Comparison of ENCODE assay signal across 7 cellular contexts in genomic region chr19:41863209-41863931, GRCh38. TPM values are rescaled to one million over a fixed set of nuclear protein-coding genes. Genes with fewer than 3 reads are reported as not detected.
A peak's percentile ranks its signal among the peaks of the same experiment; 100 is the strongest.
DNase-seq lines count a peak whose midpoint lies in the region; ATAC-seq and TF ChIP-seq lines count a peak whose summit lies in the region.
"Had no signal": no experiment of that assay in that cellular context is flagged by ENCODE, and none has a peak within 500 bp of the region (broad histone marks: within the 10 kb centered on the region; RNA-seq: fewer than 3 reads in every experiment).

No MANE protein-coding gene starts in this region.

- H3K36me3 Mint-ChIP-seq in activated naive CD4-positive, alpha-beta T cell treated with anti-CD3 and anti-CD28 coated beads, Interleukin-2, amount 50 U/mL, for 24 hours = peaks cover 36% of the 10 kb centered on the region
- peaks cover 68% of the 10 kb centered on the region for H3K36me3 Mint-ChIP-seq in activated T-helper 2 cell treated with anti-CD3 and anti-CD28 coated beads, Interferon-gamma antibody, Interleukin-2, Interleukin-4, amounts not matched to agents 10 μg/mL and 5 μg/mL and 100 μg/mL, durations not matched to agents 14 hours and 24 hours and 36 hours (ENCODE audit: low read depth)

- H3K9me3 ChIP-seq in right atrium auricular region = no peaks in the 10 kb centered on the region

- H3K27me3 ChIP-seq in right atrium auricular region = no peaks in the 10 kb centered on the region

- ATAC-seq in stimulated activated naive CD8-positive, alpha-beta T cell treated with anti-CD3 and anti-CD28 coated beads, Interleukin-15, Interleukin-2, amounts not matched to agents 100 U/mL and 50 U/mL, for 24 hours = no peak
- ATAC-seq in HG03469 (IDR thresholded peaks at IDR 0.05; ENCODE audit: unreplicated experiment) = no peak
- ATAC-seq: left cardiac atrium had no signal

- H3K36me3 ChIP-seq in right atrium auricular region = peaks cover 70% of the 10 kb centered on the region

- TF ChIP-seq CTCF in right atrium auricular region (IDR thresholded peaks at IDR 0.05) = no peak

- peak overlapping the region; percentile 92 for H3K4me3 Mint-ChIP-seq in activated naive CD4-positive, alpha-beta T cell treated with anti-CD3 and anti-CD28 coated beads, Interleukin-2, amount 50 U/mL, for 24 hours
- H3K4me3 Mint-ChIP-seq in activated T-helper 2 cell treated with anti-CD3 and anti-CD28 coated beads, Interferon-gamma antibody, Interleukin-2, Interleukin-4, amounts not matched to agents 10 μg/mL and 5 μg/mL and 100 μg/mL, durations not matched to agents 14 hours and 24 hours and 36 hours (ENCODE audit: low read depth) = peak overlapping the region; percentile 94

- DNase-seq in activated naive CD4-positive, alpha-beta T cell (lab: John Stamatoyannopoulos, UW) = no peak
- DNase-seq in activated T-helper 2 cell treated with anti-CD3 and anti-CD28 coated beads, Interferon-gamma antibody, Interleukin-2, Interleukin-4, amounts not matched to agents 10 μg/mL and 5 μg/mL and 100 μg/mL, durations not matched to agents 14 hours and 24 hours and 36 hours (ENCODE audit: low spot score) = no peak
- DNase-seq in stimulated activated naive CD8-positive, alpha-beta T cell treated with anti-CD3 and anti-CD28 coated beads, Interleukin-15, Interleukin-2, amounts not matched to agents 100 U/mL and 50 U/mL, for 24 hours = peak; percentile 9
- DNase-seq in right atrium auricular region (ENCODE audit: low spot score) = no peak
- DNase-seq: left cardiac atrium had no signal

- peak overlapping the region; percentile 95 for H3K27ac Mint-ChIP-seq in activated naive CD4-positive, alpha-beta T cell treated with anti-CD3 and anti-CD28 coated beads, Interleukin-2, amount 50 U/mL, for 24 hours
- H3K27ac Mint-ChIP-seq in activated T-helper 2 cell treated with anti-CD3 and anti-CD28 coated beads, Interferon-gamma antibody, Interleukin-2, Interleukin-4, amounts not matched to agents 10 μg/mL and 5 μg/mL and 100 μg/mL, durations not matched to agents 14 hours and 24 hours and 36 hours = peak overlapping the region; percentile 86

- H3K27me3 Mint-ChIP-seq in activated naive CD4-positive, alpha-beta T cell treated with anti-CD3 and anti-CD28 coated beads, Interleukin-2, amount 50 U/mL, for 24 hours = no peaks in the 10 kb centered on the region
- no peaks in the 10 kb centered on the region for H3K27me3 Mint-ChIP-seq in activated T-helper 2 cell treated with anti-CD3 and anti-CD28 coated beads, Interferon-gamma antibody, Interleukin-2, Interleukin-4, amounts not matched to agents 10 μg/mL and 5 μg/mL and 100 μg/mL, durations not matched to agents 14 hours and 24 hours and 36 hours (ENCODE audit: low read depth)

- H3K4me1 ChIP-seq in right atrium auricular region = peaks cover 0 to 36% of the 10 kb centered on the region in 2 donors

- H3K4me3 ChIP-seq in right atrium auricular region = no peak overlapping the region

- H3K4me1 Mint-ChIP-seq in activated naive CD4-positive, alpha-beta T cell treated with anti-CD3 and anti-CD28 coated beads, Interleukin-2, amount 50 U/mL, for 24 hours = peaks cover 57% of the 10 kb centered on the region
- peaks cover 51% of the 10 kb centered on the region for H3K4me1 Mint-ChIP-seq in activated T-helper 2 cell treated with anti-CD3 and anti-CD28 coated beads, Interferon-gamma antibody, Interleukin-2, Interleukin-4, amounts not matched to agents 10 μg/mL and 5 μg/mL and 100 μg/mL, durations not matched to agents 14 hours and 24 hours and 36 hours (ENCODE audit: low read depth)

- H3K9me3 Mint-ChIP-seq in activated naive CD4-positive, alpha-beta T cell treated with anti-CD3 and anti-CD28 coated beads, Interleukin-2, amount 50 U/mL, for 24 hours = no peaks in the 10 kb centered on the region
- no peaks in the 10 kb centered on the region for H3K9me3 Mint-ChIP-seq in activated T-helper 2 cell treated with anti-CD3 and anti-CD28 coated beads, Interferon-gamma antibody, Interleukin-2, Interleukin-4, amounts not matched to agents 10 μg/mL and 5 μg/mL and 100 μg/mL, durations not matched to agents 14 hours and 24 hours and 36 hours

- intact Hi-C loops in activated T-helper 2 cell treated with anti-CD3 and anti-CD28 coated beads, Interferon-gamma antibody, Interleukin-2, Interleukin-4, amounts not matched to agents 10 μg/mL and 5 μg/mL and 100 μg/mL, durations not matched to agents 14 hours and 24 hours and 36 hours (cut with micrococcal nuclease) = loop anchor here (5.0 kb wide), 1 partner anchor 534 kb away; no protein-coding TSS in a partner anchor

- no peak overlapping the region for H3K27ac ChIP-seq in right atrium auricular region

RNA-seq across cellular contexts. Expression of gene RPS19, which starts 3.3 kb away (rescaled TPM):
- 2,928 and 2,943 TPM in 2 replicates for total RNA-seq in activated T-helper 2 cell treated with anti-CD3 and anti-CD28 coated beads, Interferon-gamma antibody, Interleukin-2, Interleukin-4, amounts not matched to agents 10 μg/mL and 5 μg/mL and 100 μg/mL, durations not matched to agents 14 hours and 24 hours and 36 hours
- total RNA-seq in right atrium auricular region = 100 to 1,000 TPM; 108 to 415 TPM

RNA-seq across cellular contexts. Expression of gene CD79A, which starts 13.7 kb away (rescaled TPM):
- 0.67 and 0.84 TPM in 2 replicates for total RNA-seq in activated T-helper 2 cell treated with anti-CD3 and anti-CD28 coated beads, Interferon-gamma antibody, Interleukin-2, Interleukin-4, amounts not matched to agents 10 μg/mL and 5 μg/mL and 100 μg/mL, durations not matched to agents 14 hours and 24 hours and 36 hours
- 1 to 10 TPM in 1 of 2 donors, not detected in 1; 1.1 TPM for total RNA-seq in right atrium auricular region

RNA-seq across cellular contexts. Expression of gene DMRTC2, which starts 18.5 kb away (rescaled TPM):
- total RNA-seq in activated T-helper 2 cell treated with anti-CD3 and anti-CD28 coated beads, Interferon-gamma antibody, Interleukin-2, Interleukin-4, amounts not matched to agents 10 μg/mL and 5 μg/mL and 100 μg/mL, durations not matched to agents 14 hours and 24 hours and 36 hours = not detected in 2 replicates
- not detected for total RNA-seq in right atrium auricular region
- total RNA-seq: left cardiac atrium had no signal

RNA-seq across cellular contexts. Expression of gene LYPD4, which starts 18.9 kb away (rescaled TPM):
- not detected in 2 replicates for total RNA-seq in activated T-helper 2 cell treated with anti-CD3 and anti-CD28 coated beads, Interferon-gamma antibody, Interleukin-2, Interleukin-4, amounts not matched to agents 10 μg/mL and 5 μg/mL and 100 μg/mL, durations not matched to agents 14 hours and 24 hours and 36 hours
- not detected for total RNA-seq in right atrium auricular region
- total RNA-seq: left cardiac atrium had no signal

RNA-seq across cellular contexts. Expression of gene ARHGEF1, which starts 19.6 kb away (rescaled TPM):
- total RNA-seq in activated T-helper 2 cell treated with anti-CD3 and anti-CD28 coated beads, Interferon-gamma antibody, Interleukin-2, Interleukin-4, amounts not matched to agents 10 μg/mL and 5 μg/mL and 100 μg/mL, durations not matched to agents 14 hours and 24 hours and 36 hours = 340 and 353 TPM in 2 replicates
- 10 to 100 TPM; 27.3 to 45.8 TPM for total RNA-seq in right atrium auricular region
